Comparison of ENCODE assay signal across 25 cellular contexts in genomic region chr5:9818340-9818845, GRCh38.
DNase-seq lines count a peak whose midpoint lies in the region; FAIRE-seq and TF ChIP-seq lines count a peak whose summit lies in the region.
"Had no signal": no experiment of that assay in that cellular context is flagged by ENCODE, and none has a peak within 500 bp of the region (broad histone marks: within the 10 kb centered on the region; RNA-seq: fewer than 3 reads in every experiment).

No MANE protein-coding gene starts in this region.

- no peaks in the 10 kb centered on the region for H3K27me3 ChIP-seq in bronchial epithelial cell (ENCODE audit: control insufficient read depth, insufficient read depth, low read length)
- no peaks in the 10 kb centered on the region for H3K27me3 ChIP-seq in trophoblast cell (ENCODE audit: insufficient read depth, low read length)
- H3K27me3 ChIP-seq in transverse colon = no peaks in the 10 kb centered on the region
- H3K27me3 ChIP-seq in stomach = no peaks in the 10 kb centered on the region
- H3K27me3 ChIP-seq: BLaER1 treated with 17β-estradiol and CSF1 and Interleukin-3, amounts not matched to agents 10 nM and 100 nM had no signal

- H2BK120ac ChIP-seq in trophoblast cell (ENCODE audit: insufficient read depth, low read length, poor library complexity) = no peak overlapping the region

- H3K9ac ChIP-seq in trophoblast cell (ENCODE audit: low read length) = no peak overlapping the region
- H3K9ac ChIP-seq: BLaER1 treated with 17β-estradiol and CSF1 and Interleukin-3, amounts not matched to agents 10 nM and 100 nM had no signal

- TF ChIP-seq EP300 in transverse colon (IDR thresholded peaks at IDR 0.05; ENCODE audit: low read depth) (no peak), stomach (IDR thresholded peaks at IDR 0.05) (no peak)

- H3K4me1 ChIP-seq in trophoblast cell (ENCODE audit: control insufficient read depth in 1 of 2, insufficient read depth in 2 of 2, low read length in 2 of 2) = peaks cover 2% of the 10 kb centered on the region in 2 experiments
- no peaks in the 10 kb centered on the region for H3K4me1 ChIP-seq in transverse colon
- H3K4me1 ChIP-seq in stomach = no peaks in the 10 kb centered on the region

- H4K12ac ChIP-seq in trophoblast cell (ENCODE audit: low read depth, low read length) = no peak overlapping the region

- no peak overlapping the region for H3K14ac ChIP-seq in trophoblast cell (ENCODE audit: low read length)

- H3K79me2 ChIP-seq in trophoblast cell (ENCODE audit: control insufficient read depth, insufficient read depth, low read length, poor library complexity) = no peaks in the 10 kb centered on the region

- FAIRE-seq in HTR-8/SVneo (lab: Jason Lieb, UNC) (peak; percentile 38), bronchial epithelial cell (lab: Jason Lieb, UNC) (peak; percentile 43)
- FAIRE-seq: A204.1, GM12892, H1 had no signal

- no peak overlapping the region for H4K8ac ChIP-seq in trophoblast cell (ENCODE audit: low read depth, low read length)

- H4K91ac ChIP-seq in trophoblast cell (ENCODE audit: low read depth, low read length) = no peak overlapping the region

- H3K9me3 ChIP-seq in trophoblast cell (ENCODE audit: insufficient read depth, low read depth, low read length) = no peaks in the 10 kb centered on the region
- H3K9me3 ChIP-seq in transverse colon = no peaks in the 10 kb centered on the region
- H3K9me3 ChIP-seq in stomach = no peaks in the 10 kb centered on the region
- H3K9me3 ChIP-seq: BLaER1 treated with 17β-estradiol and CSF1 and Interleukin-3, amounts not matched to agents 10 nM and 100 nM had no signal

- no CpG with 5 or more reads among the region's 2 CpGs for WGBS in trophoblast cell (ENCODE audit: extremely low coverage, insufficient coverage, insufficient read length)
- 97% methylated on average over 2 of the region's 2 CpGs; no CpG with 5 or more reads in 1 of the 2 donors for WGBS in transverse colon (ENCODE audit: low coverage in 1 of 2), 2 donors
- 82 to 95% (median 87%) methylated on average over 2 of the region's 2 CpGs for WGBS in stomach, 5 donors

- TF ChIP-seq CTCF in bronchial epithelial cell (IDR thresholded peaks at IDR 0.05; ENCODE audit: insufficient read depth, low read length, severe bottlenecking) = no peak
- no peak for TF ChIP-seq CTCF in transverse colon (IDR thresholded peaks at IDR 0.05)
- TF ChIP-seq CTCF in stomach (IDR thresholded peaks at IDR 0.05) = no peak

- no peak overlapping the region for H3K4me2 ChIP-seq in trophoblast cell (ENCODE audit: low read length)
- H3K4me2 ChIP-seq: BLaER1 treated with 17β-estradiol and CSF1 and Interleukin-3, amounts not matched to agents 10 nM and 100 nM had no signal

- H3K36me3 ChIP-seq in bronchial epithelial cell (ENCODE audit: control insufficient read depth, insufficient read depth, low read length) (no peaks in the 10 kb centered on the region), trophoblast cell (ENCODE audit: control insufficient read depth in 1 of 2, insufficient read depth in 2 of 2, low read length in 2 of 2) (no peaks in the 10 kb centered on the region), transverse colon (no peaks in the 10 kb centered on the region), stomach (no peaks in the 10 kb centered on the region)
- H3K36me3 ChIP-seq: BLaER1 treated with 17β-estradiol and CSF1 and Interleukin-3, amounts not matched to agents 10 nM and 100 nM had no signal

- H3K18ac ChIP-seq in trophoblast cell (ENCODE audit: low read length) = no peak overlapping the region

- DNase-seq in NCI-H748 (lab: John Stamatoyannopoulos, UW; ENCODE audit: unreplicated experiment) (peak; percentile 40), NCI-H748 treated with DMSO at 0.1 percent for 48 hours (lab: John Stamatoyannopoulos, UW) (no peak), HTR-8/SVneo (ENCODE audit: insufficient read length, low spot score) (no peak), bronchial epithelial cell (ENCODE audit: low read depth) (no peak), trophoblast cell (no peak), transverse colon (no peak), stomach (no peak)
- DNase-seq in stimulated activated naive CD4-positive, alpha-beta T cell treated with Interleukin-2 at 50 U/mL for 16 hours (lab: John Stamatoyannopoulos, UW) = no peak
- DNase-seq: AML-193; CD4-positive, alpha-beta T cell; DND-41; NCI-H1092 treated with DMSO at 0.1 percent for 48 hours; NCI-H1436; NCI-H187; NCI-H2081 treated with DMSO at 0.1 percent for 48 hours; NCI-H2171; NCI-H226; NCI-H524; SIG-M5 had no signal

- no peak overlapping the region for H2AFZ ChIP-seq in trophoblast cell (ENCODE audit: insufficient read depth, low read length, poor library complexity)

- H3K79me1 ChIP-seq in trophoblast cell (ENCODE audit: low read length) = peaks cover 1% of the 10 kb centered on the region

- in situ Hi-C loops in transverse colon (cut with MboI; ENCODE audit: low pct_ligation_motif_present in 1 of 4, low pct_unique_long_range_greater_than_20kb in 1 of 4, low sequenced_read_pairs in 3 of 4) = no loop called here

- no peak overlapping the region for H3K23ac ChIP-seq in trophoblast cell (ENCODE audit: low read length)

- no peak overlapping the region for H3K4ac ChIP-seq in trophoblast cell (ENCODE audit: low read depth, low read length)

- no peak overlapping the region for H3K4me3 ChIP-seq in bronchial epithelial cell (ENCODE audit: low read depth, low read length)
- H3K4me3 ChIP-seq in trophoblast cell (ENCODE audit: low read depth, low read length) = no peak overlapping the region
- no peak overlapping the region for H3K4me3 ChIP-seq in transverse colon
- H3K4me3 ChIP-seq in stomach = no peak overlapping the region
- H3K4me3 ChIP-seq: BLaER1 treated with 17β-estradiol and CSF1 and Interleukin-3, amounts not matched to agents 10 nM and 100 nM; SK-N-MC had no signal

- peak overlapping the region; percentile 69 for H2BK12ac ChIP-seq in trophoblast cell (ENCODE audit: low read length)

- H2AK5ac ChIP-seq in trophoblast cell (ENCODE audit: low read length) = no peak overlapping the region

- no peak overlapping the region for H2BK5ac ChIP-seq in trophoblast cell (ENCODE audit: low read depth, low read length, poor library complexity)

- no peak for TF ChIP-seq POLR2A in transverse colon (IDR thresholded peaks at IDR 0.05)
- no peak for TF ChIP-seq POLR2A in stomach (IDR thresholded peaks at IDR 0.05)

- H3K27ac ChIP-seq in trophoblast cell (ENCODE audit: low read depth, low read length) (no peak overlapping the region), transverse colon (no peak overlapping the region), stomach (no peak overlapping the region)
- H3K27ac ChIP-seq: BLaER1 treated with 17β-estradiol and CSF1 and Interleukin-3, amounts not matched to agents 10 nM and 100 nM; RWPE1; SK-N-MC had no signal

- intact Hi-C loops in transverse colon (cut with DNase I; ENCODE audit: low total_unique reads) = no loop called here
- intact Hi-C loops in stomach (cut with DNase I; ENCODE audit: low total_unique reads) = no loop called here
